8 cellular contexts compared by ENCODE assay signal in genomic region chr20:17843246-17844132, GRCh38.
DNase-seq lines count a peak whose midpoint lies in the region; ATAC-seq and TF ChIP-seq lines count a peak whose summit lies in the region.

No MANE protein-coding gene starts in this region.

- H3K9ac ChIP-seq in duodenal mucosa (ENCODE audit: low read depth in 1 of 2, low read length in 2 of 2) = no peak overlapping the region

- H3K9me3 Mint-ChIP-seq in osteocyte (ENCODE audit: unreplicated experiment) (no peaks in the 10 kb centered on the region), endothelial cell (ENCODE audit: unreplicated experiment) (no peaks in the 10 kb centered on the region)

- H3K27ac Mint-ChIP-seq in osteocyte (ENCODE audit: unreplicated experiment) = peak overlapping the region; percentile 97
- H3K27ac Mint-ChIP-seq in endothelial cell (ENCODE audit: unreplicated experiment) = no peak overlapping the region

- TF ChIP-seq CTCF in osteocyte (IDR thresholded peaks at IDR 0.05) (no peak), GM20000 (IDR thresholded peaks at IDR 0.05; ENCODE audit: extremely low read depth, missing control alignments) (no peak), endothelial cell (IDR thresholded peaks at IDR 0.05; ENCODE audit: unreplicated experiment) (no peak)

- peak overlapping the region; percentile 62 for H3K27ac ChIP-seq in duodenal mucosa (ENCODE audit: low read depth, low read length)

- no peaks in the 10 kb centered on the region for H3K9me3 ChIP-seq in duodenal mucosa (ENCODE audit: control insufficient read depth in 1 of 2, low read length in 2 of 2)

- H3K4me1 Mint-ChIP-seq in osteocyte (ENCODE audit: unreplicated experiment) (peaks cover 48% of the 10 kb centered on the region), endothelial cell (ENCODE audit: unreplicated experiment) (peaks cover 4% of the 10 kb centered on the region)

- H3K36me3 ChIP-seq in duodenal mucosa (ENCODE audit: control insufficient read depth in 1 of 2, insufficient read depth in 2 of 2, low read length in 2 of 2) = no peaks in the 10 kb centered on the region

- H3K27me3 Mint-ChIP-seq in osteocyte (ENCODE audit: unreplicated experiment) = no peaks in the 10 kb centered on the region
- H3K27me3 Mint-ChIP-seq in endothelial cell (ENCODE audit: unreplicated experiment) = no peaks in the 10 kb centered on the region

- DNase-seq in NCI-H226 (peak; percentile 96), osteocyte (ENCODE audit: extremely low spot score, unreplicated experiment) (peak; percentile 87), NCI-H526 (lab: John Stamatoyannopoulos, UW) (no peak), GM20000 (ENCODE audit: low spot score) (no peak), endothelial cell (ENCODE audit: low spot score) (no peak)

- H3K27me3 ChIP-seq in duodenal mucosa (ENCODE audit: control insufficient read depth in 1 of 2, insufficient read depth in 2 of 2, low read length in 2 of 2) = no peaks in the 10 kb centered on the region

- H3K4me3 Mint-ChIP-seq in osteocyte (ENCODE audit: unreplicated experiment) (no peak overlapping the region), endothelial cell (ENCODE audit: unreplicated experiment) (no peak overlapping the region)

- H3K36me3 Mint-ChIP-seq in osteocyte (ENCODE audit: unreplicated experiment) (no peaks in the 10 kb centered on the region), endothelial cell (ENCODE audit: low read depth, unreplicated experiment) (no peaks in the 10 kb centered on the region)

- no peak overlapping the region for H3K4me3 ChIP-seq in duodenal mucosa (ENCODE audit: low read depth in 1 of 2, low read length in 2 of 2)

- H3K4me1 ChIP-seq in duodenal mucosa (ENCODE audit: control insufficient read depth in 1 of 2, insufficient read depth in 2 of 2, low read length in 2 of 2) = peaks cover 29 to 37% of the 10 kb centered on the region in 2 donors

- peak; percentile 64 for ATAC-seq in GM18868 (IDR thresholded peaks at IDR 0.05; ENCODE audit: unreplicated experiment)
- no peak for ATAC-seq in GM19023 (IDR thresholded peaks at IDR 0.05; ENCODE audit: unreplicated experiment)

Comparison
In these comparisons a context has a peak if more than half of its experiments do, and no peak if none do; other contexts are left out.
1. DNase-seq: peak in NCI-H226 (single experiment) and osteocyte (single experiment); none in NCI-H526 (0 of 2), GM20000 (single experiment) and endothelial cell (single experiment).